In genomic region chr16:33337611-33338542, GRCh38 we compare ENCODE assay signal across 13 cellular contexts. TPM values are rescaled to one million over a fixed set of nuclear protein-coding genes. Genes with fewer than 3 reads are reported as not detected.
A peak's percentile ranks its signal among the peaks of the same experiment; 100 is the strongest.
DNase-seq lines count a peak whose midpoint lies in the region; ATAC-seq and TF ChIP-seq lines count a peak whose summit lies in the region.
"Not testable (repeated sequence)": the region's sequence is repeated elsewhere in the genome, so short reads cannot be mapped to it uniquely, and the experiment has no call there.
"Had no signal": no experiment of that assay in that cellular context is flagged by ENCODE, and none has a peak within 500 bp of the region (broad histone marks: within the 10 kb centered on the region; RNA-seq: fewer than 3 reads in every experiment).

No MANE protein-coding gene starts in this region.

- not testable (repeated sequence) for H3K27me3 ChIP-seq in WERI-Rb-1 (ENCODE audit: insufficient read depth, low read depth, severe bottlenecking); heart right ventricle; thyroid gland

- not testable (repeated sequence) for H3K27ac Mint-ChIP-seq in naive thymus-derived CD8-positive, alpha-beta T cell

- not testable (repeated sequence) for H3K4me1 ChIP-seq in heart right ventricle, thyroid gland

- H3K9me3 Mint-ChIP-seq in naive thymus-derived CD8-positive, alpha-beta T cell: peaks cover 0 to 29% (median 0%) of the 10 kb centered on the region in 9 donors

- H3K4me3 ChIP-seq in WERI-Rb-1 (ENCODE audit: low read depth, low read length); astrocyte of the spinal cord (ENCODE audit: low read depth, low read length); heart right ventricle; thyroid gland (replicated peaks in 1 of 3): not testable (repeated sequence)

- DNase-seq in EL (peak; percentile 0), WERI-Rb-1 (peak; percentile 42), activated T-cell treated with anti-CD3 and anti-CD28 coated beads for 4 hours (peak; percentile 24), astrocyte of the spinal cord (ENCODE audit: low read depth, low spot score) (peak; percentile 1), heart right ventricle (peak; percentile 48 to 56), thyroid gland (peak; percentile 21 to 25)
- peak in 9 of 10 donors; percentile 11 to 81 (median 35) for DNase-seq in naive thymus-derived CD8-positive, alpha-beta T cell
- peak; percentile 33 for DNase-seq in stimulated activated CD4-positive, alpha-beta T cell treated with anti-CD3 and anti-CD28 coated beads, Interleukin-4, amount 100 ng/mL, for 1 hour

- ATAC-seq in heart right ventricle; naive thymus-derived CD8-positive, alpha-beta T cell: not testable (repeated sequence)

- not testable (repeated sequence) for H3K36me3 Mint-ChIP-seq in naive thymus-derived CD8-positive, alpha-beta T cell

- not testable (repeated sequence) for TF ChIP-seq POLR2A in thyroid gland (IDR thresholded peaks at IDR 0.05)

- not testable (repeated sequence) for H3K36me3 ChIP-seq in WERI-Rb-1, heart right ventricle, thyroid gland

- in situ Hi-C loops in astrocyte of the spinal cord (cut with HindIII; ENCODE audit: low sequenced_read_pairs): not testable (repeated sequence)

- H3K4me1 Mint-ChIP-seq in naive thymus-derived CD8-positive, alpha-beta T cell: not testable (repeated sequence)

- H3K4me3 Mint-ChIP-seq in naive thymus-derived CD8-positive, alpha-beta T cell: not testable (repeated sequence)

- H3K27me3 Mint-ChIP-seq in naive thymus-derived CD8-positive, alpha-beta T cell: not testable (repeated sequence)

- POLR2A ChIA-PET in naive thymus-derived CD8-positive, alpha-beta T cell (lab: Charles Lee): not testable (repeated sequence)

- H3K9me3 ChIP-seq in WERI-Rb-1 (ENCODE audit: severe bottlenecking); heart right ventricle; thyroid gland: not testable (repeated sequence)

- intact Hi-C loops in heart right ventricle (cut with DNase I); thyroid gland (cut with DNase I): not testable (repeated sequence)

- TF ChIP-seq CTCF in WERI-Rb-1 (IDR thresholded peaks at IDR 0.05; ENCODE audit: low read depth, low read length); astrocyte of the spinal cord (IDR thresholded peaks at IDR 0.05; ENCODE audit: low read depth, low read length); heart right ventricle (IDR thresholded peaks at IDR 0.05); thyroid gland (IDR thresholded peaks at IDR 0.05): not testable (repeated sequence)

- 71 to 72% methylated on average over 6 of the region's 6 CpGs for WGBS in heart right ventricle, 2 donors
- WGBS in thyroid gland, 2 donors: 67 to 74% methylated on average over 5 to 6 of the region's 6 CpGs

- not testable (repeated sequence) for H3K27ac ChIP-seq in WERI-Rb-1, heart right ventricle, thyroid gland

RNA-seq across cellular contexts. Expression of gene TP53TG3B, which starts 22.8 kb away (rescaled TPM):
- total RNA-seq in heart right ventricle (under 1 TPM in 1 of 10 donors, not detected in 9; 0.40 TPM), thyroid gland (not detected)
- not detected for polyA plus RNA-seq in heart right ventricle
- total RNA-seq in naive thymus-derived CD8-positive, alpha-beta T cell: not detected
- not detected for polyA plus RNA-seq in naive thymus-derived CD8-positive, alpha-beta T cell
- total RNA-seq: activated CD8-positive, alpha-beta memory T cell treated with anti-CD3 and anti-CD28 coated beads for 36 hours; glomerular endothelial cell; vagina had no signal
- polyA plus RNA-seq: IgD-negative memory B cell had no signal

RNA-seq across cellular contexts. Expression of gene TP53TG3E, which starts 33.8 kb away (rescaled TPM):
- total RNA-seq in heart right ventricle (under 1 TPM in 1 of 10 donors, not detected in 9; 0.23 TPM), thyroid gland (not detected)
- polyA plus RNA-seq in heart right ventricle: not detected
- not detected for total RNA-seq in naive thymus-derived CD8-positive, alpha-beta T cell
- not detected for polyA plus RNA-seq in naive thymus-derived CD8-positive, alpha-beta T cell
- total RNA-seq: activated CD8-positive, alpha-beta memory T cell treated with anti-CD3 and anti-CD28 coated beads for 36 hours; glomerular endothelial cell; mononuclear cell; vagina had no signal
- polyA plus RNA-seq: IgD-negative memory B cell had no signal

Comparison
In these comparisons a context has a peak if more than half of its experiments do, and no peak if none do; other contexts are left out.
1. DNase-seq: peak in every context shown above with its lines; median percentile 52 in heart right ventricle; 42 in WERI-Rb-1; 35 in naive thymus-derived CD8-positive, alpha-beta T cell; 33 in stimulated activated CD4-positive, alpha-beta T cell treated with anti-CD3 and anti-CD28 coated beads, Interleukin-4, amount 100 ng/mL, for 1 hour; 24 in activated T-cell treated with anti-CD3 and anti-CD28 coated beads for 4 hours; 23 in thyroid gland; 1 in astrocyte of the spinal cord; 0 in EL.